Comparison of ENCODE assay signal across 1 cellular context in the genomic region with DNA sequence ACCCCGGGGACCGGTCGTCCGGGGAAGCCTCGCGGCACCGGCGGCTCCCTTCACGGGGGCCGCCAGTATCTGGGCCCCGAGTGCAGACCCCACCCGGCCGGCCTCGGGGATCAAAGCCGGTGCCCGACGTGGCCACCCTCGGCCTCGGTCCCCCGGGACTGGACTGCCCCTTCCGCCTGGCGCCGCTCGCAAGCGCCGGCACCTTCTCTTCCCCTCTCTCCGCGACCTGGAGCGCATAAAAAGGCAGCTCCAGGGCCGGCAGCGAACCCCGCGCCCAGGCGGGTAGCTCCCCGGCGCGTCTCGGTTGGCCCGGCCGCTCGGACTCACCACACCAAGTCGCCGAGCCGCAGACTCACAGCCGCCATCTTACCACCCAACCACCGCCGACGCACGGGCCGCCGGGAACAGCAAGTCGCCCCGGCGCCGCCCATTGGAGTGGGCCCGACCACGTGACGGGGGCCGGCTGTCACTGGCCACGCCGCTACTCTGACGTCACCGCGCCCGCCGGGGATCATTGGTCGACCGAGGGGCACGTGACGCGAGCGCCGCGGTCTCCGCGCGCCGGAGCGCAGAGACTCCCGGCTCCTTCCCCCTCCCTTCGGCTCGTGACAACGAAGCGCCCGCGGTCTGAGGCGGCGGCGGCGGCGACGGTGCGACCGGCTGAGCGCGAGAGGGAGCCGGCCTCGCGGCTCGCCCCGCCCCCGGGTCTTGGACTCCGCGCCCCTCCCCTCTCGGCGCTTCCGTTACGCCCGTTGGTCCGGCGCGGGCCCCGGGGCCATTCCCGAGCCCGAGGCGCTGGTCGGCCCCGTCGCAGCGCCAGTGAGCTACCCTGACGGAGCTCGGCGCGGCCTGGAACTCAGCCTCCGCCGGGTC.
TF ChIP-seq lines count a peak whose summit lies in the region.

A gene (minus strand): TSS at position 388 of the 873 bp plus-strand sequence. CDS start 23 bp downstream, at position 365.
A gene with protein sequence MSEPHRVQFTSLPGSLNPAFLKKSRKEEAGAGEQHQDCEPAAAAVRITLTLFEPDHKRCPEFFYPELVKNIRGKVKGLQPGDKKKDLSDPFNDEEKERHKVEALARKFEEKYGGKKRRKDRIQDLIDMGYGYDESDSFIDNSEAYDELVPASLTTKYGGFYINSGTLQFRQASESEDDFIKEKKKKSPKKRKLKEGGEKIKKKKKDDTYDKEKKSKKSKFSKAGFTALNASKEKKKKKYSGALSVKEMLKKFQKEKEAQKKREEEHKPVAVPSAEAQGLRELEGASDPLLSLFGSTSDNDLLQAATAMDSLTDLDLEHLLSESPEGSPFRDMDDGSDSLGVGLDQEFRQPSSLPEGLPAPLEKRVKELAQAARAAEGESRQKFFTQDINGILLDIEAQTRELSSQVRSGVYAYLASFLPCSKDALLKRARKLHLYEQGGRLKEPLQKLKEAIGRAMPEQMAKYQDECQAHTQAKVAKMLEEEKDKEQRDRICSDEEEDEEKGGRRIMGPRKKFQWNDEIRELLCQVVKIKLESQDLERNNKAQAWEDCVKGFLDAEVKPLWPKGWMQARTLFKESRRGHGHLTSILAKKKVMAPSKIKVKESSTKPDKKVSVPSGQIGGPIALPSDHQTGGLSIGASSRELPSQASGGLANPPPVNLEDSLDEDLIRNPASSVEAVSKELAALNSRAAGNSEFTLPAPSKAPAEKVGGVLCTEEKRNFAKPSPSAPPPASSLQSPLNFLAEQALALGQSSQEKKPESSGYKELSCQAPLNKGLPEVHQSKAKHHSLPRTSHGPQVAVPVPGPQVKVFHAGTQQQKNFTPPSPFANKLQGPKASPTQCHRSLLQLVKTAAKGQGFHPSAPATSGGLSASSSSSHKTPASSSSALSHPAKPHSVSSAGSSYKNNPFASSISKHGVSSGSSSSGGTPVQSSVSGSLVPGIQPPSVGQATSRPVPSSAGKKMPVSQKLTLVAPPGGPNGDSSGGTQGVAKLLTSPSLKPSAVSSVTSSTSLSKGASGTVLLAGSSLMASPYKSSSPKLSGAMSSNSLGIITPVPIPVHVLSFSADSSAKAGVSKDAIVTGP (N-terminal part only) (plus strand): TSS at position 581 of the 873 bp plus-strand sequence. CDS start 5,437 bp downstream, outside the sequence.

TF ChIP-seq in SK-N-SH, 30 proteins besides CTCF, POLR2A, EP300 and RAD21 (continued from another document):
- TF ChIP-seq, protein P1, sequence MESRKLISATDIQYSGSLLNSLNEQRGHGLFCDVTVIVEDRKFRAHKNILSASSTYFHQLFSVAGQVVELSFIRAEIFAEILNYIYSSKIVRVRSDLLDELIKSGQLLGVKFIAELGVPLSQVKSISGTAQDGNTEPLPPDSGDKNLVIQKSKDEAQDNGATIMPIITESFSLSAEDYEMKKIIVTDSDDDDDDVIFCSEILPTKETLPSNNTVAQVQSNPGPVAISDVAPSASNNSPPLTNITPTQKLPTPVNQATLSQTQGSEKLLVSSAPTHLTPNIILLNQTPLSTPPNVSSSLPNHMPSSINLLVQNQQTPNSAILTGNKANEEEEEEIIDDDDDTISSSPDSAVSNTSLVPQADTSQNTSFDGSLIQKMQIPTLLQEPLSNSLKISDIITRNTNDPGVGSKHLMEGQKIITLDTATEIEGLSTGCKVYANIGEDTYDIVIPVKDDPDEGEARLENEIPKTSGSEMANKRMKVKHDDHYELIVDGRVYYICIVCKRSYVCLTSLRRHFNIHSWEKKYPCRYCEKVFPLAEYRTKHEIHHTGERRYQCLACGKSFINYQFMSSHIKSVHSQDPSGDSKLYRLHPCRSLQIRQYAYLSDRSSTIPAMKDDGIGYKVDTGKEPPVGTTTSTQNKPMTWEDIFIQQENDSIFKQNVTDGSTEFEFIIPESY (IDR thresholded peaks at IDR 0.05; ENCODE audit: borderline replicate concordance, low read depth) = no peak
- TF ChIP-seq GABPA (IDR thresholded peaks at IDR 0.05; ENCODE audit: low read depth) = no peak
- TF ChIP-seq FOXJ3 (CRISPR knock-in tag; IDR thresholded peaks at IDR 0.05) = no peak
- peak; percentile 86 for TF ChIP-seq RFX5 (IDR thresholded peaks at IDR 0.05; ENCODE audit: low read length)
- no peak for TF ChIP-seq SMC3 (IDR thresholded peaks at IDR 0.05; ENCODE audit: low read depth, low read length)
- TF ChIP-seq, protein P2, sequence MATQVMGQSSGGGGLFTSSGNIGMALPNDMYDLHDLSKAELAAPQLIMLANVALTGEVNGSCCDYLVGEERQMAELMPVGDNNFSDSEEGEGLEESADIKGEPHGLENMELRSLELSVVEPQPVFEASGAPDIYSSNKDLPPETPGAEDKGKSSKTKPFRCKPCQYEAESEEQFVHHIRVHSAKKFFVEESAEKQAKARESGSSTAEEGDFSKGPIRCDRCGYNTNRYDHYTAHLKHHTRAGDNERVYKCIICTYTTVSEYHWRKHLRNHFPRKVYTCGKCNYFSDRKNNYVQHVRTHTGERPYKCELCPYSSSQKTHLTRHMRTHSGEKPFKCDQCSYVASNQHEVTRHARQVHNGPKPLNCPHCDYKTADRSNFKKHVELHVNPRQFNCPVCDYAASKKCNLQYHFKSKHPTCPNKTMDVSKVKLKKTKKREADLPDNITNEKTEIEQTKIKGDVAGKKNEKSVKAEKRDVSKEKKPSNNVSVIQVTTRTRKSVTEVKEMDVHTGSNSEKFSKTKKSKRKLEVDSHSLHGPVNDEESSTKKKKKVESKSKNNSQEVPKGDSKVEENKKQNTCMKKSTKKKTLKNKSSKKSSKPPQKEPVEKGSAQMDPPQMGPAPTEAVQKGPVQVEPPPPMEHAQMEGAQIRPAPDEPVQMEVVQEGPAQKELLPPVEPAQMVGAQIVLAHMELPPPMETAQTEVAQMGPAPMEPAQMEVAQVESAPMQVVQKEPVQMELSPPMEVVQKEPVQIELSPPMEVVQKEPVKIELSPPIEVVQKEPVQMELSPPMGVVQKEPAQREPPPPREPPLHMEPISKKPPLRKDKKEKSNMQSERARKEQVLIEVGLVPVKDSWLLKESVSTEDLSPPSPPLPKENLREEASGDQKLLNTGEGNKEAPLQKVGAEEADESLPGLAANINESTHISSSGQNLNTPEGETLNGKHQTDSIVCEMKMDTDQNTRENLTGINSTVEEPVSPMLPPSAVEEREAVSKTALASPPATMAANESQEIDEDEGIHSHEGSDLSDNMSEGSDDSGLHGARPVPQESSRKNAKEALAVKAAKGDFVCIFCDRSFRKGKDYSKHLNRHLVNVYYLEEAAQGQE (IDR thresholded peaks at IDR 0.05; ENCODE audit: low read depth, low read length) = no peak; the same call in 1 of the 2 replicates
- TF ChIP-seq JUND (IDR thresholded peaks at IDR 0.05) = no peak
- no peak for TF ChIP-seq MEF2A (IDR thresholded peaks at IDR 0.05; ENCODE audit: borderline replicate concordance, low read depth)
- peak; percentile 57; the same call in 1 of the 2 replicates for TF ChIP-seq SIN3A (IDR thresholded peaks at IDR 0.05; ENCODE audit: borderline replicate concordance, low read depth, low read length)
- peak; percentile 68 for TF ChIP-seq MXI1 (IDR thresholded peaks at IDR 0.05; ENCODE audit: low read depth, low read length)
- TF ChIP-seq TCF12 (IDR thresholded peaks at IDR 0.05) = no peak
- no peak for TF ChIP-seq RXRA (IDR thresholded peaks at IDR 0.05; ENCODE audit: borderline replicate concordance, low read depth)
- no peak for TF ChIP-seq RCOR1 (IDR thresholded peaks at IDR 0.05; ENCODE audit: low read length)
- TF ChIP-seq, protein P3, sequence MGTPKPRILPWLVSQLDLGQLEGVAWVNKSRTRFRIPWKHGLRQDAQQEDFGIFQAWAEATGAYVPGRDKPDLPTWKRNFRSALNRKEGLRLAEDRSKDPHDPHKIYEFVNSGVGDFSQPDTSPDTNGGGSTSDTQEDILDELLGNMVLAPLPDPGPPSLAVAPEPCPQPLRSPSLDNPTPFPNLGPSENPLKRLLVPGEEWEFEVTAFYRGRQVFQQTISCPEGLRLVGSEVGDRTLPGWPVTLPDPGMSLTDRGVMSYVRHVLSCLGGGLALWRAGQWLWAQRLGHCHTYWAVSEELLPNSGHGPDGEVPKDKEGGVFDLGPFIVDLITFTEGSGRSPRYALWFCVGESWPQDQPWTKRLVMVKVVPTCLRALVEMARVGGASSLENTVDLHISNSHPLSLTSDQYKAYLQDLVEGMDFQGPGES (IDR thresholded peaks at IDR 0.05; ENCODE audit: low read depth, low read length) = peak; percentile 53; the same call in 1 of the 2 replicates
- no peak for TF ChIP-seq GATA2 (CRISPR knock-in tag; IDR thresholded peaks at IDR 0.05)
- TF ChIP-seq FOSL2 (IDR thresholded peaks at IDR 0.05; ENCODE audit: borderline replicate concordance, low read depth) = no peak
- peak; percentile 95 for TF ChIP-seq YY1 (IDR thresholded peaks at IDR 0.05; ENCODE audit: low read depth)
- TF ChIP-seq TEAD4 (IDR thresholded peaks at IDR 0.05; ENCODE audit: borderline replicate concordance, insufficient read depth) = no peak
- TF ChIP-seq, protein P4, sequence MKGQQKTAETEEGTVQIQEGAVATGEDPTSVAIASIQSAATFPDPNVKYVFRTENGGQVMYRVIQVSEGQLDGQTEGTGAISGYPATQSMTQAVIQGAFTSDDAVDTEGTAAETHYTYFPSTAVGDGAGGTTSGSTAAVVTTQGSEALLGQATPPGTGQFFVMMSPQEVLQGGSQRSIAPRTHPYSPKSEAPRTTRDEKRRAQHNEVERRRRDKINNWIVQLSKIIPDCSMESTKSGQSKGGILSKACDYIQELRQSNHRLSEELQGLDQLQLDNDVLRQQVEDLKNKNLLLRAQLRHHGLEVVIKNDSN (IDR thresholded peaks at IDR 0.05; ENCODE audit: borderline replicate concordance, low read depth) = peak; percentile 100
